20 cellular contexts compared by ENCODE assay signal in genomic region chr2:117786520-117786919, GRCh38.
"Had no signal": no experiment of that assay in that cellular context is flagged by ENCODE, and none has a peak within 500 bp of the region (broad histone marks: within the 10 kb centered on the region; RNA-seq: fewer than 3 reads in every experiment).

No MANE protein-coding gene starts in this region.

- H3K36me3 Mint-ChIP-seq: neural progenitor cell had no signal

- H3K36me3 ChIP-seq: esophagus muscularis mucosa, neural progenitor cell, prostate gland, right atrium auricular region, stomach, thyroid gland, vagina had no signal

- H3K27ac ChIP-seq: dorsolateral prefrontal cortex, esophagus muscularis mucosa, neural progenitor cell, parathyroid adenoma, prostate gland, right atrium auricular region, stomach, thyroid gland, vagina had no signal

- H3K4me1 Mint-ChIP-seq: nephron, neural progenitor cell had no signal

- H3K27ac Mint-ChIP-seq: nephron, neural progenitor cell had no signal

- H3K9me3 ChIP-seq: prostate gland, right atrium auricular region, thyroid gland, vagina had no signal

- DNase-seq: dorsolateral prefrontal cortex; effector CD4-positive, alpha-beta T cell; hypothalamus; stimulated activated CD4-positive, alpha-beta T cell treated with anti-CD3 and anti-CD28 coated beads, Interleukin-12 subunit alpha, Interleukin-12 subunit beta, amount 100 ng/mL, for 4 hours; stimulated activated CD4-positive, alpha-beta T cell treated with anti-CD3 and anti-CD28 coated beads, Interleukin-1b, Interleukin-23, amount 100 ng/mL, for 48 hours; stimulated activated CD4-positive, alpha-beta T cell treated with anti-CD3 and anti-CD28 coated beads, Interleukin-4, amount 100 ng/mL, for 1 hour; stimulated activated CD8-positive, alpha-beta memory T cell treated with anti-CD3 and anti-CD28 coated beads, Interleukin-4, amount 100 ng/mL, for 48 hours; stimulated activated naive CD4-positive, alpha-beta T cell treated with Interleukin-2 at 50 U/mL for 16 hours; stomach; thyroid gland; trophoblast cell had no signal

- H3K4me3 Mint-ChIP-seq: nephron, neural progenitor cell had no signal

- H3K4me3 ChIP-seq: dorsolateral prefrontal cortex, esophagus muscularis mucosa, neural progenitor cell, prostate gland, right atrium auricular region, smooth muscle cell, stomach, thyroid gland, vagina had no signal

- ATAC-seq: sciatic nerve had no signal

- H3K27me3 ChIP-seq: esophagus muscularis mucosa, neural progenitor cell, right atrium auricular region, stomach, thyroid gland, vagina had no signal
